6 cellular contexts compared by ENCODE assay signal in the genomic region with DNA sequence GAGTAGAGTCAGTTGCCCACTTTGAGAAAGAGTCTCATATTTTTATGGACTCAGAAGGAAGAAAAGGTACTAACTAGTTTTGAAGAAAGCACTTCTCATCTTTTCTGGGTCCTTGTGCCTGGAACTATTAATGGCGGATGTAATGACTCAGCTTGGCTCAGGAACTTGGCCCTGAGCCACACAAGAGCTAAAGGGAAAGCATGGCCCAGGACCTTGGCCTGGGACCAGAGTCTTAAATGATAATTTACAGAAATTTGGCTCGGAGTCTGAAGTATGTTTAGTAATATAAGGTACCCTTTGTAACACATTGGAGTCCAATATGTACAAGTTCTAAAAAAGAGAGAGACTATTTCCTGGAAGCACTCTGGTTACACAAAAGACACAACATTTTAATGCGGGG. TPM values are rescaled to one million over a fixed set of nuclear protein-coding genes. Genes with fewer than 3 reads are reported as not detected.
"Had no signal": no experiment of that assay in that cellular context is flagged by ENCODE, and none has a peak within 500 bp of the region (broad histone marks: within the 10 kb centered on the region; RNA-seq: fewer than 3 reads in every experiment).

No MANE protein-coding gene starts in this region.

RNA-seq across cellular contexts. Expression of a gene that starts 4.6 kb away (rescaled TPM):
- total RNA-seq: HepG2, HT-29, HT1080, IMR-90, K562 had no signal
- polyA plus RNA-seq: HepG2, IgD-negative memory B cell, IMR-90, K562 had no signal
